ENCODE assay signal across 1 cellular context in genomic region chr12:123095074-123095694, GRCh38.
A peak's percentile ranks its signal among the peaks of the same experiment; 100 is the strongest.
TF ChIP-seq lines count a peak whose summit lies in the region.

No MANE protein-coding gene starts in this region.

TF ChIP-seq in A549, 52 proteins besides CTCF, POLR2A, EP300 and RAD21 (continued from another document):
- TF ChIP-seq HEYL (CRISPR knock-in tag; IDR thresholded peaks at IDR 0.05): no peak
- TF ChIP-seq JUN (IDR thresholded peaks at IDR 0.05): 0 out of 5 replicates have a peak, but pooled peaks of 1 of the 2 experiments have one; percentile 15
